In genomic region chr7:156969972-156970420, GRCh38 we compare ENCODE assay signal across 9 cellular contexts. TPM values are rescaled to one million over a fixed set of nuclear protein-coding genes. Genes with fewer than 3 reads are reported as not detected.
DNase-seq lines count a peak whose midpoint lies in the region; ATAC-seq, FAIRE-seq and TF ChIP-seq lines count a peak whose summit lies in the region.
"Had no signal": no experiment of that assay in that cellular context is flagged by ENCODE, and none has a peak within 500 bp of the region (broad histone marks: within the 10 kb centered on the region; RNA-seq: fewer than 3 reads in every experiment).

No MANE protein-coding gene starts in this region.

- H3K79me2 ChIP-seq in GM12878 (ENCODE audit: control insufficient read depth, insufficient read depth, low read length): no peaks in the 10 kb centered on the region

- H3K4me1 Mint-ChIP-seq in Calu3 (ENCODE audit: low read depth, unreplicated experiment) (no peaks in the 10 kb centered on the region), nephron (peaks cover 12% of the 10 kb centered on the region)

- H3K27ac ChIP-seq in GM12878 (ENCODE audit: control insufficient read depth, insufficient read depth): no peak overlapping the region

- no peak for TF ChIP-seq EP300 in GM12878 (IDR thresholded peaks at IDR 0.05; ENCODE audit: borderline replicate concordance in 1 of 2, control insufficient read depth in 1 of 2, low read depth in 2 of 2, low read length in 2 of 2)

- H3K9me3 Mint-ChIP-seq in Calu3 (ENCODE audit: low read depth, unreplicated experiment) (no peaks in the 10 kb centered on the region), nephron (no peaks in the 10 kb centered on the region)

- peak; percentile 33 for TF ChIP-seq CTCF in Calu3 (IDR thresholded peaks at IDR 0.05; ENCODE audit: unreplicated experiment)
- peak in 1 of 3 experiments; percentile 14; a peak in 2 of 6 replicates for TF ChIP-seq CTCF in GM12878 (IDR thresholded peaks at IDR 0.05 in 2 of 3, conservative IDR thresholded peaks at IDR 0.05 in 1 of 3; ENCODE audit: control insufficient read depth in 2 of 3, extremely low read depth in 1 of 3, insufficient read depth in 1 of 3, low read depth in 3 of 3, low read length in 3 of 3)
- TF ChIP-seq CTCF in nephron (IDR thresholded peaks at IDR 0.05; ENCODE audit: unreplicated experiment in 3 of 3): peak; percentile 34 to 50 (median 38)

- H2AFZ ChIP-seq in GM12878 (ENCODE audit: control insufficient read depth, low read depth, low read length): no peak overlapping the region

- SMC1A ChIA-PET in GM12878 (lab: Charles Lee; ENCODE audit: uncharacterized antibody, unreplicated experiment): interaction anchor here (0.7 to 2.0 kb wide), 7 partner anchors 9 to 515 kb away, joined by 3 to 7 read pairs (median 4); no protein-coding TSS in a partner anchor

- WGBS in GM12878 (ENCODE audit: insufficient coverage, insufficient replicate concordance, low lambda C conversion rate, missing lambda C conversion rate): 50% methylated on average over 3 of the region's 3 CpGs

- POLR2A ChIA-PET in GM12878 (lab: Charles Lee): no interaction called here

- H3K36me3 ChIP-seq in GM12878 (ENCODE audit: control insufficient read depth in 2 of 2, insufficient read depth in 2 of 2, low read length in 1 of 2): peaks cover 18 to 20% of the 10 kb centered on the region in 2 experiments

- DNase-seq in Calu3: no peak
- peak; percentile 2 to 7 for DNase-seq in Kasumi-1 (lab: John Stamatoyannopoulos, UW)
- DNase-seq in GM12878 (ENCODE audit: low read depth, low spot score): no peak
- DNase-seq in activated effector memory CD4-positive, alpha-beta T cell treated with anti-CD3 and anti-CD28 coated beads, Interleukin-2, amount 50 U/mL, for 16 hours: no peak
- DNase-seq in DMS153 treated with DMSO at 0.1 percent for 48 hours (lab: John Stamatoyannopoulos, UW; ENCODE audit: unreplicated experiment): no peak
- DNase-seq: stimulated activated CD4-positive, alpha-beta T cell treated with anti-CD3 and anti-CD28 coated beads, Interleukin-2, amount 100 ng/mL, for 24 hours had no signal

- intact Hi-C loops in Calu3 (cut with micrococcal nuclease; ENCODE audit: unreplicated experiment) (loop anchor here (10.0 kb wide), 2 partner anchors 185 to 265 kb away; no protein-coding TSS in a partner anchor), GM12878 (cut with micrococcal nuclease; ENCODE audit: unreplicated experiment) (loop anchor here (1.0 to 2.0 kb wide), 2 partner anchors 280 to 303 kb away; no protein-coding TSS in a partner anchor)

- H3K4me2 ChIP-seq in GM12878 (ENCODE audit: control insufficient read depth, insufficient read depth): no peak overlapping the region

- RAD21 ChIA-PET in GM12878 (lab: Charles Lee; ENCODE audit: unreplicated experiment): interaction anchor here (0.6 to 1.4 kb wide), 4 partner anchors 255 to 370 kb away, joined by 3 to 6 read pairs (median 4); no protein-coding TSS in a partner anchor

- no peaks in the 10 kb centered on the region for H3K27me3 Mint-ChIP-seq in Calu3 (ENCODE audit: unreplicated experiment)
- no peaks in the 10 kb centered on the region for H3K27me3 Mint-ChIP-seq in nephron (ENCODE audit: low read depth)

- H4K20me1 ChIP-seq in GM12878 (ENCODE audit: control insufficient read depth, insufficient read depth): no peaks in the 10 kb centered on the region

- in situ Hi-C loops in GM12878 (cut with MboI): loop anchor here (5.0 to 10.0 kb wide), 2 partner anchors 285 to 302 kb away; no protein-coding TSS in a partner anchor

- FAIRE-seq in GM12878 (lab: Jason Lieb, UNC): no peak

- no peaks in the 10 kb centered on the region for H3K27me3 ChIP-seq in GM12878 (replicated peaks in 1 of 2; ENCODE audit: control insufficient read depth in 2 of 2, insufficient read depth in 2 of 2, low read length in 1 of 2)

- no peak overlapping the region for H3K4me3 ChIP-seq in GM12878

- H3K36me3 Mint-ChIP-seq in Calu3 (ENCODE audit: insufficient read depth, unreplicated experiment) (peaks cover 30% of the 10 kb centered on the region), nephron (ENCODE audit: low read depth) (peaks cover 42% of the 10 kb centered on the region)

- no peaks in the 10 kb centered on the region for H3K4me1 ChIP-seq in GM12878 (ENCODE audit: control insufficient read depth, insufficient read depth, low read length)

- no peak overlapping the region for H3K9ac ChIP-seq in GM12878 (ENCODE audit: control insufficient read depth, insufficient read depth, low read length)

- no peaks in the 10 kb centered on the region for H3K9me3 ChIP-seq in GM12878 (replicated peaks; ENCODE audit: control insufficient read depth, insufficient read depth, low read length)

- BruUV-seq in Calu3 (replicated peaks; lab: Mats Ljungman, UMichigan) (no TSS peak), GM12878 (replicated peaks; lab: Mats Ljungman, UMichigan) (no TSS peak)

- 0 out of 2 replicates have a peak, but pooled peaks have one; percentile 20 for TF ChIP-seq RAD21 in GM12878 (IDR thresholded peaks at IDR 0.05; ENCODE audit: insufficient read depth, low read depth, low read length)

- no peak for TF ChIP-seq POLR2A in GM12878 (IDR thresholded peaks at IDR 0.05; ENCODE audit: low read depth, low read length)

- ATAC-seq in GM12878 (peak; percentile 77), HG02870 (IDR thresholded peaks at IDR 0.05; ENCODE audit: unreplicated experiment) (no peak), HG02678 (IDR thresholded peaks at IDR 0.05; ENCODE audit: unreplicated experiment) (no peak)

- H3K27ac Mint-ChIP-seq in Calu3 (ENCODE audit: unreplicated experiment) (no peak overlapping the region), nephron (no peak overlapping the region)

- CTCF ChIA-PET in Calu3 (lab: Charles Lee): interaction anchor here (0.5 to 0.9 kb wide), 3 partner anchors 14 to 185 kb away, joined by 3 to 5 read pairs (median 4); no protein-coding TSS in a partner anchor
- CTCF ChIA-PET in GM12878 (lab: Yijun Ruan, JAX): interaction anchor here (0.6 to 3.1 kb wide), 17 partner anchors 18 to 592 kb away, joined by 3 to 28 read pairs (median 3); partner anchors contain the start of gene NOM1

- no peak overlapping the region for H3K4me3 Mint-ChIP-seq in Calu3 (ENCODE audit: low read depth, unreplicated experiment)
- H3K4me3 Mint-ChIP-seq in nephron: no peak overlapping the region

TF ChIP-seq in GM12878, 131 proteins besides CTCF, POLR2A, EP300 and RAD21:
- TF ChIP-seq HSF1 (IDR thresholded peaks at IDR 0.05; ENCODE audit: low read depth, low read length): no peak
- no peak for TF ChIP-seq STAT1 (conservative IDR thresholded peaks at IDR 0.05)
- TF ChIP-seq SMC3 (IDR thresholded peaks at IDR 0.05; ENCODE audit: borderline replicate concordance, low read length): peak; percentile 32; the same call in 1 of the 2 replicates
- TF ChIP-seq ZNF384 (IDR thresholded peaks at IDR 0.05; ENCODE audit: borderline replicate concordance, low read depth, low read length): peak; percentile 73
- no peak for TF ChIP-seq EZH2 (IDR thresholded peaks at IDR 0.05; ENCODE audit: borderline replicate concordance, control insufficient read depth, low read depth, low read length)

RNA-seq across cellular contexts. Expression of gene NOM1, which starts 20.5 kb away (rescaled TPM):
- total RNA-seq in Calu3 (2022) (32.9 and 35.1 TPM in 2 replicates), GM12878 (2014; rRNA removed) (17.6 and 19.0 TPM in 2 replicates), GM12878 (2014; rRNA removed; fragmentation: Illumina TruSeq; extraction: Trizol) (13.1 and 18.1 TPM in 2 replicates), GM12878 (2021) (18.3 and 20.1 TPM in 2 replicates)
- total RNA-seq in GM12878 (2013; cell fraction: nucleolus; rRNA removed): 77.9 and 79.1 TPM in 2 replicates
- polyA plus RNA-seq in GM12878 (2011; ENCODE audit: low read depth): 8.6 TPM
- polyA plus RNA-seq in GM12878 (2011; rRNA removed) (15.7 and 18.0 TPM in 2 replicates), GM12878 (2014; fragmentation: Illumina TruSeq; extraction: Trizol) (18.2 and 21.6 TPM in 2 replicates), GM12878 (2014; fragmentation: Nextera tagmentation; extraction: Ambion mirVana) (1 to 10 TPM; 2.9 to 4.2 TPM), GM12878 (2014; rRNA removed) (20.8 and 21.3 TPM in 2 replicates), GM12878 (2016; fragmentation: Nextera tagmentation; extraction: Ambion mirVana) (10 to 100 TPM; 12.7 to 13.9 TPM)
- 12.9 and 14.4 TPM in 2 replicates for polyA plus RNA-seq in GM12878 (2011; cell fraction: cytosol; rRNA removed)
- 31.6 and 44.3 TPM in 2 replicates for polyA plus RNA-seq in GM12878 (2011; cell fraction: nucleus; rRNA removed)
- polyA plus RNA-seq in GM12878 (2012): 11.9 and 14.8 TPM in 2 replicates
- 18.7 and 20.2 TPM in 2 replicates for polyA minus RNA-seq in GM12878 (2011; rRNA and poly(A)+ RNA removed)
- 12.0 and 14.8 TPM in 2 replicates for polyA minus RNA-seq in GM12878 (2011; cell fraction: cytosol; rRNA and poly(A)+ RNA removed)
- 18.6 and 34.3 TPM in 2 replicates for polyA minus RNA-seq in GM12878 (2011; cell fraction: nucleus; rRNA and poly(A)+ RNA removed)

RNA-seq across cellular contexts. Expression of gene MNX1, which starts 40.5 kb away (rescaled TPM):
- total RNA-seq in Calu3 (2022): 28.4 and 30.3 TPM in 2 replicates
- 1.7 and 2.8 TPM in 2 replicates for total RNA-seq in GM12878 (2013; cell fraction: nucleolus; rRNA removed)
- total RNA-seq in GM12878 (2014; rRNA removed): 1.0 and 1.3 TPM in 2 replicates
- total RNA-seq in GM12878 (2014; rRNA removed; fragmentation: Illumina TruSeq; extraction: Trizol): 0.54 and 0.60 TPM in 2 replicates
- 1.8 and 2.3 TPM in 2 replicates for total RNA-seq in GM12878 (2021)
- not detected for polyA plus RNA-seq in GM12878 (2011; ENCODE audit: low read depth)
- 1.9 and 2.3 TPM in 2 replicates for polyA plus RNA-seq in GM12878 (2011; rRNA removed)
- 1.5 and 2.7 TPM in 2 replicates for polyA plus RNA-seq in GM12878 (2011; cell fraction: cytosol; rRNA removed)
- polyA plus RNA-seq in GM12878 (2011; cell fraction: nucleus; rRNA removed): 12.1 and 18.3 TPM in 2 replicates
- polyA plus RNA-seq in GM12878 (2012): 0.91 and 0.92 TPM in 2 replicates
- polyA plus RNA-seq in GM12878 (2014; fragmentation: Illumina TruSeq; extraction: Trizol): 0.48 TPM in 1 of 2 replicates, not detected in the other
- polyA plus RNA-seq in GM12878 (2014; fragmentation: Nextera tagmentation; extraction: Ambion mirVana): under 1 TPM in 1 of 2 experiments, not detected in 1; 0.22 TPM
- 1.7 and 2.7 TPM in 2 replicates for polyA plus RNA-seq in GM12878 (2014; rRNA removed)
- 1 to 10 TPM in 1 of 2 experiments, under 1 TPM in 1; 0.32 to 1.4 TPM for polyA plus RNA-seq in GM12878 (2016; fragmentation: Nextera tagmentation; extraction: Ambion mirVana)
- polyA minus RNA-seq in GM12878 (2011; rRNA and poly(A)+ RNA removed): 1.1 and 3.8 TPM in 2 replicates
- polyA minus RNA-seq in GM12878 (2011; cell fraction: cytosol; rRNA and poly(A)+ RNA removed): 1.2 and 2.5 TPM in 2 replicates
- polyA minus RNA-seq in GM12878 (2011; cell fraction: nucleus; rRNA and poly(A)+ RNA removed): 7.1 and 11.5 TPM in 2 replicates

Comparison
In these comparisons a context has a peak if more than half of its experiments do, and no peak if none do; other contexts are left out.
1. DNase-seq: peak in Kasumi-1 (2 of 2); none in Calu3 (single experiment), GM12878 (single experiment), activated effector memory CD4-positive, alpha-beta T cell treated with anti-CD3 and anti-CD28 coated beads, Interleukin-2, amount 50 U/mL, for 16 hours (single experiment) and DMS153 treated with DMSO at 0.1 percent for 48 hours (single experiment).